In the genomic region with DNA sequence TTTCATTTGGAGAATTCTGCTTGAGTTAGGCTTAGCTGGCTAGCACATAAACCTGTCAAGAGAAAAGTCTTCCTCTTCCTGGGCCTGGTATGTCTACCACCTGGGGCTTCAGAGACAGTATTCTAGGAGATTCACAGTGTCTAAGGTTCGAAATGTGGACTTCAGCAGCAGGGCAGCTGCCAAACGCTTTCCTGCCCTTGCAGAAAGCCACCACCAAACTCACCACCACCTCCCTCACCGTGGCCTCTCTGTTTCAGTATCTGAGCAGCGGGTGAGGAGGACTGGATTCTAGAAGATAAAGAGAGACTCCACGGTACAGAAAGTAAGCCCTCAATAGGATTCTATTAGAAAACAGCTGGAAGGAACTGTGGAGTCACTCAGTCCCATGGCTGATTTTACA, we compare ENCODE assay signal across 25 cellular contexts. TPM values are rescaled to one million over a fixed set of nuclear protein-coding genes. Genes with fewer than 3 reads are reported as not detected.
DNase-seq lines count a peak whose midpoint lies in the region; ATAC-seq and TF ChIP-seq lines count a peak whose summit lies in the region.
"Had no signal": no experiment of that assay in that cellular context is flagged by ENCODE, and none has a peak within 500 bp of the region (broad histone marks: within the 10 kb centered on the region; RNA-seq: fewer than 3 reads in every experiment).

No MANE protein-coding gene starts in this region.

- peak overlapping the region; percentile 38 for H2AFZ ChIP-seq in MM.1S (ENCODE audit: low read length)

- no peak overlapping the region for H3K4me3 ChIP-seq in CD4-positive, alpha-beta memory T cell (ENCODE audit: low read length in 2 of 2)
- no peak overlapping the region for H3K4me3 ChIP-seq in CD8-positive, alpha-beta memory T cell (ENCODE audit: low read length)
- peak overlapping the region; percentile 8; the same call in 1 of the 2 replicates for H3K4me3 ChIP-seq in MM.1S (ENCODE audit: low read length)
- H3K4me3 ChIP-seq in vagina, result no peak overlapping the region
- H3K4me3 ChIP-seq: esophagus squamous epithelium, left lung, skin epidermis had no signal

- H4K20me1 ChIP-seq in MM.1S (ENCODE audit: insufficient read depth, low read length), result no peaks in the 10 kb centered on the region

- H3K36me3 ChIP-seq in CD4-positive, alpha-beta memory T cell (ENCODE audit: insufficient read depth, low read length), result no peaks in the 10 kb centered on the region
- no peaks in the 10 kb centered on the region for H3K36me3 ChIP-seq in CD8-positive, alpha-beta memory T cell (ENCODE audit: insufficient read depth, low read length)
- H3K36me3 ChIP-seq in MM.1S (replicated peaks; ENCODE audit: insufficient read depth, low read length) (no peaks in the 10 kb centered on the region), vagina (no peaks in the 10 kb centered on the region)
- H3K36me3 ChIP-seq: esophagus squamous epithelium, left lung had no signal

- H3K4me1 Mint-ChIP-seq in CD4-positive, alpha-beta memory T cell, result peaks cover 3 to 30% (median 25%) of the 10 kb centered on the region in 4 donors
- peaks cover 6 to 38% (median 17%) of the 10 kb centered on the region in 3 donors for H3K4me1 Mint-ChIP-seq in CD8-positive, alpha-beta memory T cell
- H3K4me1 Mint-ChIP-seq in effector memory CD8-positive, alpha-beta T cell (ENCODE audit: low read depth in 2 of 2), result peaks cover 14 to 30% of the 10 kb centered on the region in 2 donors

- POLR2A ChIA-PET in CD4-positive, alpha-beta memory T cell (lab: Charles Lee; ENCODE audit: partially characterized antibody), result no interaction called here
- POLR2A ChIA-PET in CD8-positive, alpha-beta memory T cell (lab: Charles Lee), result no interaction called here
- POLR2A ChIA-PET in GM10248 (lab: Yijun Ruan, JAX), result no interaction called here

- H3K27me3 ChIP-seq in CD4-positive, alpha-beta memory T cell (ENCODE audit: insufficient read depth, low read length), result no peaks in the 10 kb centered on the region
- no peaks in the 10 kb centered on the region for H3K27me3 ChIP-seq in CD8-positive, alpha-beta memory T cell (ENCODE audit: insufficient read depth, low read length, poor library complexity, severe bottlenecking)
- H3K27me3 ChIP-seq in MM.1S (replicated peaks; ENCODE audit: insufficient read depth, low read length) (no peaks in the 10 kb centered on the region), vagina (no peaks in the 10 kb centered on the region)
- H3K27me3 ChIP-seq: esophagus squamous epithelium, left lung had no signal

- CTCF ChIA-PET in CD4-positive, alpha-beta memory T cell (lab: Charles Lee; ENCODE audit: partially characterized antibody), result no interaction called here
- CTCF ChIA-PET in CD8-positive, alpha-beta memory T cell (lab: Charles Lee), result no interaction called here
- CTCF ChIA-PET in GM10248 (lab: Yijun Ruan, JAX), result no interaction called here

- no peaks in the 10 kb centered on the region for H3K9me3 ChIP-seq in CD4-positive, alpha-beta memory T cell (ENCODE audit: control insufficient read depth in 1 of 2, low read length in 2 of 2)
- no peaks in the 10 kb centered on the region for H3K9me3 ChIP-seq in CD8-positive, alpha-beta memory T cell (ENCODE audit: low read length)
- no peaks in the 10 kb centered on the region for H3K9me3 ChIP-seq in MM.1S (replicated peaks; ENCODE audit: insufficient read depth, low read length)
- no peaks in the 10 kb centered on the region for H3K9me3 ChIP-seq in vagina
- H3K9me3 ChIP-seq: esophagus squamous epithelium, left lung had no signal

- ATAC-seq in effector memory CD8-positive, alpha-beta T cell (replicated peaks), result no peak
- no peak for ATAC-seq in HG03469 (IDR thresholded peaks at IDR 0.05; ENCODE audit: unreplicated experiment)
- ATAC-seq: activated CD4-positive, alpha-beta T cell treated with anti-CD3 and anti-CD28 coated beads for 36 hours; activated naive CD8-positive, alpha-beta T cell treated with anti-CD3 and anti-CD28 coated beads, Interleukin-2, amount 50 U/mL, for 24 hours had no signal

- TF ChIP-seq CTCF in MM.1S (IDR thresholded peaks at IDR 0.05; ENCODE audit: low read length) (no peak), vagina (IDR thresholded peaks at IDR 0.05) (no peak), GM10248 (IDR thresholded peaks at IDR 0.05; ENCODE audit: control extremely low read depth, extremely low read depth, low read depth, missing control alignments) (no peak)

- no peaks in the 10 kb centered on the region for H3K4me1 ChIP-seq in CD4-positive, alpha-beta memory T cell (ENCODE audit: insufficient read depth, low read length)
- H3K4me1 ChIP-seq in CD8-positive, alpha-beta memory T cell (ENCODE audit: insufficient read depth, low read length), result no peaks in the 10 kb centered on the region
- H3K4me1 ChIP-seq in MM.1S (ENCODE audit: low read length), result peaks cover 47% of the 10 kb centered on the region
- no peaks in the 10 kb centered on the region for H3K4me1 ChIP-seq in vagina
- H3K4me1 ChIP-seq: esophagus squamous epithelium had no signal

- peak overlapping the region; percentile 8; the same call in 1 of the 2 replicates for H3K9ac ChIP-seq in MM.1S (ENCODE audit: low read length)

- peak overlapping the region in 4 of 7 donors; percentile 15 to 73 (median 44) for H3K27ac Mint-ChIP-seq in CD4-positive, alpha-beta memory T cell
- H3K27ac Mint-ChIP-seq in CD8-positive, alpha-beta memory T cell, result peak overlapping the region in 7 of 8 donors; percentile 44 to 94 (median 55)
- peak overlapping the region; percentile 39 to 76 for H3K27ac Mint-ChIP-seq in effector memory CD8-positive, alpha-beta T cell
- H3K27ac Mint-ChIP-seq: activated CD4-positive, alpha-beta T cell treated with anti-CD3 and anti-CD28 coated beads for 36 hours; activated naive CD8-positive, alpha-beta T cell treated with anti-CD3 and anti-CD28 coated beads, Interleukin-2, amount 50 U/mL, for 24 hours; CD14-positive monocyte; dendritic cell treated with granulocyte-macrophage colony-stimulating factor and Interleukin-4, amounts not matched to agents 40 ng/mL and 50 ng/mL, for 4 days; stimulated activated naive CD8-positive, alpha-beta T cell treated with anti-CD3 and anti-CD28 coated beads, Interleukin-15, Interleukin-2, amounts not matched to agents 100 ng/mL and 50 ng/mL, for 24 hours had no signal

- no peaks in the 10 kb centered on the region for H3K79me2 ChIP-seq in MM.1S (ENCODE audit: low read length)

- no peak for TF ChIP-seq POLR2A in vagina (IDR thresholded peaks at IDR 0.05)

- H3K4me3 Mint-ChIP-seq in CD4-positive, alpha-beta memory T cell, result no peak overlapping the region
- no peak overlapping the region for H3K4me3 Mint-ChIP-seq in CD8-positive, alpha-beta memory T cell
- no peak overlapping the region for H3K4me3 Mint-ChIP-seq in effector memory CD8-positive, alpha-beta T cell
- H3K4me3 Mint-ChIP-seq: activated CD4-positive, alpha-beta T cell treated with anti-CD3 and anti-CD28 coated beads for 36 hours; activated naive CD8-positive, alpha-beta T cell treated with anti-CD3 and anti-CD28 coated beads, Interleukin-2, amount 50 U/mL, for 24 hours; CD14-positive monocyte; central memory CD8-positive, alpha-beta T cell; dendritic cell treated with granulocyte-macrophage colony-stimulating factor and Interleukin-4, amounts not matched to agents 40 ng/mL and 50 ng/mL, for 4 days; stimulated activated naive CD8-positive, alpha-beta T cell treated with anti-CD3 and anti-CD28 coated beads, Interleukin-15, Interleukin-2, amounts not matched to agents 100 ng/mL and 50 ng/mL, for 24 hours had no signal

- H3K36me3 Mint-ChIP-seq in CD4-positive, alpha-beta memory T cell, result peaks cover 0 to 4% of the 10 kb centered on the region in 2 donors
- no peaks in the 10 kb centered on the region for H3K36me3 Mint-ChIP-seq in CD8-positive, alpha-beta memory T cell
- no peaks in the 10 kb centered on the region for H3K36me3 Mint-ChIP-seq in effector memory CD8-positive, alpha-beta T cell (ENCODE audit: insufficient read depth)
- H3K36me3 Mint-ChIP-seq: CD14-positive monocyte had no signal

- DNase-seq in CD4-positive, alpha-beta memory T cell, result no peak
- DNase-seq in CD8-positive, alpha-beta memory T cell, result no peak
- DNase-seq in MM.1S, result peak; percentile 85
- no peak for DNase-seq in effector memory CD8-positive, alpha-beta T cell
- no peak for DNase-seq in vagina (ENCODE audit: extremely low spot score in 2 of 2)
- DNase-seq in GM10248 (ENCODE audit: extremely low spot score), result no peak
- no peak for DNase-seq in putamen (ENCODE audit: low spot score)
- DNase-seq: activated CD4-positive, alpha-beta T cell treated with anti-CD3 and anti-CD28 coated beads for 36 hours; activated naive CD8-positive, alpha-beta T cell treated with anti-CD3 and anti-CD28 coated beads, Interleukin-2, amount 50 U/mL, for 24 hours; activated T-cell treated with anti-CD3 and anti-CD28 coated beads, Interleukin-2, amount 50 U/mL, for 1 hour; esophagus squamous epithelium; foreskin melanocyte; H7; hippocampal formation; left lung; NCI-H1694; NCI-H526 treated with DMSO at 0.1 percent for 48 hours; occipital lobe; T-helper 2 cell had no signal

- peak overlapping the region; percentile 52 for H3K4me2 ChIP-seq in MM.1S (ENCODE audit: low read depth, low read length)

- H3F3A ChIP-seq in MM.1S (ENCODE audit: insufficient read depth, low read length), result peaks cover 42% of the 10 kb centered on the region

- peaks cover 0 to 1% (median 0%) of the 10 kb centered on the region in 8 donors for H3K9me3 Mint-ChIP-seq in CD4-positive, alpha-beta memory T cell
- H3K9me3 Mint-ChIP-seq in CD8-positive, alpha-beta memory T cell, result no peaks in the 10 kb centered on the region
- no peaks in the 10 kb centered on the region for H3K9me3 Mint-ChIP-seq in effector memory CD8-positive, alpha-beta T cell
- H3K9me3 Mint-ChIP-seq: activated naive CD8-positive, alpha-beta T cell treated with anti-CD3 and anti-CD28 coated beads, Interleukin-2, amount 50 U/mL, for 24 hours; central memory CD8-positive, alpha-beta T cell; dendritic cell treated with granulocyte-macrophage colony-stimulating factor and Interleukin-4, amounts not matched to agents 40 ng/mL and 50 ng/mL, for 4 days; stimulated activated naive CD8-positive, alpha-beta T cell treated with anti-CD3 and anti-CD28 coated beads, Interleukin-15, Interleukin-2, amounts not matched to agents 100 ng/mL and 50 ng/mL, for 24 hours had no signal

- no peaks in the 10 kb centered on the region for H3K27me3 Mint-ChIP-seq in CD4-positive, alpha-beta memory T cell
- H3K27me3 Mint-ChIP-seq in CD8-positive, alpha-beta memory T cell, result no peaks in the 10 kb centered on the region
- H3K27me3 Mint-ChIP-seq in effector memory CD8-positive, alpha-beta T cell, result no peaks in the 10 kb centered on the region
- H3K27me3 Mint-ChIP-seq: activated CD4-positive, alpha-beta T cell treated with anti-CD3 and anti-CD28 coated beads for 36 hours; activated naive CD8-positive, alpha-beta T cell treated with anti-CD3 and anti-CD28 coated beads, Interleukin-2, amount 50 U/mL, for 24 hours; central memory CD8-positive, alpha-beta T cell; dendritic cell treated with granulocyte-macrophage colony-stimulating factor and Interleukin-4, amounts not matched to agents 40 ng/mL and 50 ng/mL, for 4 days; stimulated activated naive CD8-positive, alpha-beta T cell treated with anti-CD3 and anti-CD28 coated beads, Interleukin-15, Interleukin-2, amounts not matched to agents 100 ng/mL and 50 ng/mL, for 24 hours had no signal

- intact Hi-C loops in CD4-positive, alpha-beta memory T cell (cut with micrococcal nuclease), result no loop called here
- intact Hi-C loops in vagina (cut with DNase I), result no loop called here

- H3K9me2 ChIP-seq in MM.1S (replicated peaks; ENCODE audit: insufficient read depth, low read length), result no peaks in the 10 kb centered on the region

- H3K27ac ChIP-seq in CD4-positive, alpha-beta memory T cell (ENCODE audit: low read depth, low read length), result no peak overlapping the region
- no peak overlapping the region for H3K27ac ChIP-seq in CD8-positive, alpha-beta memory T cell (ENCODE audit: low read depth, low read length)
- H3K27ac ChIP-seq in MM.1S (ENCODE audit: low read length) (peak overlapping the region; percentile 75), vagina (no peak overlapping the region)
- H3K27ac ChIP-seq: esophagus squamous epithelium, left lung, skin epidermis had no signal

RNA-seq across cellular contexts. Expression of a gene that starts 44.4 kb away (rescaled TPM):
- 10 to 100 TPM; 10.5 to 11.1 TPM for total RNA-seq in CD4-positive, alpha-beta memory T cell
- polyA plus RNA-seq in CD4-positive, alpha-beta memory T cell, result 10 to 100 TPM in 1 of 2 donors, 1 to 10 TPM in 1; 8.2 to 12.8 TPM
- total RNA-seq in CD8-positive, alpha-beta memory T cell, result 10 to 100 TPM; 23.0 to 24.0 TPM
- polyA plus RNA-seq in CD8-positive, alpha-beta memory T cell, result 15.1 TPM
- 2.9 TPM for total RNA-seq in vagina
